ENCODE assay signal across 1 cellular context in the genomic region with DNA sequence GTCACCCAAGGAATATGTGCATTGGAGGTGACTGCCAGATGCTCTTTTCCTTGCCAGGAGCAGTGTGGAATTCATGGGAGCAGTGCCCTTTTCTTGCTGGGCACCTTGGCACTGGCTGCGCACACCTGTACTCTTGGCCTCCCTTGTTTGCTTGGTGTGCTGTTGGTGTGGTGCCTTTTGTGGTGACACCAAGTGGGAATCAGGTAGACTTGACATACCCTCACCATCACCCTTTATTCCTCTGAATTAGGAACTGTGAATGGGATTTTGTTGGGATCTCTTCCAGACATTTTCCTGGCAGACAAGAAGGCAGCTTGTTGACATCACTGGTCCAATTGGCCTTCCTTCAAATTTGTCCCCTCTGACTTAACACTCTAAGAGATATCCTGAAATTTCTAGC.
TF ChIP-seq lines count a peak whose summit lies in the region.

No MANE protein-coding gene starts in this region.

TF ChIP-seq in IMR-90, 13 proteins besides CTCF, POLR2A, EP300 and RAD21 (continued from another document):
- TF ChIP-seq, protein P1, sequence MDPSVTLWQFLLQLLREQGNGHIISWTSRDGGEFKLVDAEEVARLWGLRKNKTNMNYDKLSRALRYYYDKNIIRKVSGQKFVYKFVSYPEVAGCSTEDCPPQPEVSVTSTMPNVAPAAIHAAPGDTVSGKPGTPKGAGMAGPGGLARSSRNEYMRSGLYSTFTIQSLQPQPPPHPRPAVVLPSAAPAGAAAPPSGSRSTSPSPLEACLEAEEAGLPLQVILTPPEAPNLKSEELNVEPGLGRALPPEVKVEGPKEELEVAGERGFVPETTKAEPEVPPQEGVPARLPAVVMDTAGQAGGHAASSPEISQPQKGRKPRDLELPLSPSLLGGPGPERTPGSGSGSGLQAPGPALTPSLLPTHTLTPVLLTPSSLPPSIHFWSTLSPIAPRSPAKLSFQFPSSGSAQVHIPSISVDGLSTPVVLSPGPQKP (IDR thresholded peaks at IDR 0.05; ENCODE audit: borderline replicate concordance, low read depth, low read length), result no peak
- TF ChIP-seq FOS (IDR thresholded peaks at IDR 0.05; ENCODE audit: low read depth, low read length) (no peak), BHLHE40 (IDR thresholded peaks at IDR 0.05; ENCODE audit: low read depth, low read length) (no peak), MAFK (IDR thresholded peaks at IDR 0.05; ENCODE audit: low read depth, low read length) (no peak), MAZ (IDR thresholded peaks at IDR 0.05; ENCODE audit: borderline replicate concordance, low read depth, low read length) (no peak), NFE2L2 (IDR thresholded peaks at IDR 0.05; ENCODE audit: low read depth, low read length) (no peak), RFX5 (IDR thresholded peaks at IDR 0.05; ENCODE audit: low read depth, low read length) (no peak), CEBPB (IDR thresholded peaks at IDR 0.05; ENCODE audit: low read depth, low read length) (no peak), MXI1 (IDR thresholded peaks at IDR 0.05; ENCODE audit: borderline replicate concordance, low read depth, low read length) (no peak), SMC3 (IDR thresholded peaks at IDR 0.05; ENCODE audit: low read depth, low read length) (no peak), CHD1 (IDR thresholded peaks at IDR 0.05; ENCODE audit: low read depth, low read length) (no peak)
- TF ChIP-seq, protein P2, sequence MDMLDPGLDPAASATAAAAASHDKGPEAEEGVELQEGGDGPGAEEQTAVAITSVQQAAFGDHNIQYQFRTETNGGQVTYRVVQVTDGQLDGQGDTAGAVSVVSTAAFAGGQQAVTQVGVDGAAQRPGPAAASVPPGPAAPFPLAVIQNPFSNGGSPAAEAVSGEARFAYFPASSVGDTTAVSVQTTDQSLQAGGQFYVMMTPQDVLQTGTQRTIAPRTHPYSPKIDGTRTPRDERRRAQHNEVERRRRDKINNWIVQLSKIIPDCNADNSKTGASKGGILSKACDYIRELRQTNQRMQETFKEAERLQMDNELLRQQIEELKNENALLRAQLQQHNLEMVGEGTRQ (IDR thresholded peaks at IDR 0.05; ENCODE audit: low read depth, low read length), result no peak
TF ChIP-seq in IMR-90: peak in this region for 0.
